21 cellular contexts compared by ENCODE assay signal in the genomic region with DNA sequence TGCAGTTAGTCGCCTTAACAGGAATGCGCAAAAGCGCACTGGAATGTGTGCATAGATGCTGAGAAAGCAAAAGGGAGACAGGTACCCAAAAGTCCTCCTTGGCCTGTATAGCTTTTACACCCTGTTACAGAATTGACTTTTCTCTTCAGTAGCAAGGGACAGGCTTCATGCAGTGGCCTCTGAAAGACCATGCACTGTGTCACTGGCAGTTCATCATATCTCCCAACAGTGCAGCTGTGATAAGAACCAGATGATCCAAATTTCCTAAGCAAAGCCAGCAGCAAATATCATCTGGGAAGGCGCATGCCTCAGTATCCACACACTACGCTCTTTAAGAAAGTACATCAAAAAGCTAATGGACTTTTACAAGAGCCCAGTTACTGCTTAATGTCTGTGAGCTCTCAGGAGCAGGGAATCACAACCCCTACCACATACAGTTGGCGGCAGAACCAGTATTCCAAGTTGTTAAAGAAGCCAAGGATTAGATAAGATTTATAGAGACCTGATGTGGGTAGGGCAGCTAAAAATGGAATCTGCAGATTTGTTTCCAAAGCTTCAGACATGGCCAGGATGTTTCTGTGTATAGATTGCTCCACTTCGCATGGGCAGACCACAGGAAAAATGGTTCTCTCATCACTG. TPM values are rescaled to one million over a fixed set of nuclear protein-coding genes. Genes with fewer than 3 reads are reported as not detected.
DNase-seq lines count a peak whose midpoint lies in the region; ATAC-seq and TF ChIP-seq lines count a peak whose summit lies in the region.
"Had no signal": no experiment of that assay in that cellular context is flagged by ENCODE, and none has a peak within 500 bp of the region (broad histone marks: within the 10 kb centered on the region; RNA-seq: fewer than 3 reads in every experiment).

No MANE protein-coding gene starts in this region.

- H2AFZ ChIP-seq in hepatocyte, result no peak overlapping the region

- H3K27ac ChIP-seq in right cardiac atrium (ENCODE audit: low read length), result no peak overlapping the region
- no peak overlapping the region for H3K27ac ChIP-seq in hepatocyte
- H3K27ac ChIP-seq in prostate gland, result no peak overlapping the region
- H3K27ac ChIP-seq: A549, Peyer's patch, SK-N-MC had no signal

- H3K36me3 ChIP-seq in hepatocyte (replicated peaks; ENCODE audit: insufficient read depth, low read depth) (no peaks in the 10 kb centered on the region), prostate gland (no peaks in the 10 kb centered on the region)
- H3K36me3 ChIP-seq: Peyer's patch had no signal

- H3K27me3 ChIP-seq in right cardiac atrium (ENCODE audit: control insufficient read depth, insufficient read depth), result no peaks in the 10 kb centered on the region
- H3K27me3 ChIP-seq in hepatocyte, result no peaks in the 10 kb centered on the region
- no peaks in the 10 kb centered on the region for H3K27me3 ChIP-seq in prostate gland (replicated peaks; ENCODE audit: insufficient read depth)
- H3K27me3 ChIP-seq: Peyer's patch had no signal

- 74% methylated on average over 7 of the region's 7 CpGs for WGBS in right cardiac atrium
- WGBS in hepatocyte (ENCODE audit: low lambda C conversion rate, missing lambda C conversion rate), result 57% methylated on average over 7 of the region's 7 CpGs
- WGBS in prostate gland, result 75% methylated on average over 7 of the region's 7 CpGs

- no peak for TF ChIP-seq POLR2A in prostate gland (IDR thresholded peaks at IDR 0.05)

- intact Hi-C loops in left ventricle myocardium superior (cut with micrococcal nuclease), result no loop called here
- intact Hi-C loops in right cardiac atrium (cut with DNase I), result no loop called here
- intact Hi-C loops in prostate gland (cut with DNase I), result no loop called here

- peak; percentile 26 for ATAC-seq in left ventricle myocardium superior
- no peak for ATAC-seq in right cardiac atrium
- no peak for ATAC-seq in GM21619 (IDR thresholded peaks at IDR 0.05; ENCODE audit: unreplicated experiment)
- no peak for ATAC-seq in HG03521 (IDR thresholded peaks at IDR 0.05; ENCODE audit: unreplicated experiment)
- no peak for ATAC-seq in GM18519 (IDR thresholded peaks at IDR 0.05; ENCODE audit: low FRiP score, unreplicated experiment)
- ATAC-seq: A549, Right ventricle myocardium inferior had no signal

- H3K4me3 ChIP-seq in right cardiac atrium (ENCODE audit: low read length) (no peak overlapping the region), hepatocyte (no peak overlapping the region), prostate gland (no peak overlapping the region)
- H3K4me3 ChIP-seq: A549, Peyer's patch, SK-N-MC had no signal

- no peak for DNase-seq in left ventricle myocardium superior
- DNase-seq in right cardiac atrium, result no peak
- DNase-seq in hepatocyte (ENCODE audit: low spot score), result no peak
- DNase-seq in prostate gland (ENCODE audit: low spot score), result peak; percentile 30
- DNase-seq: CD4-positive, alpha-beta T cell; GDM1; KG1; MV-4-11; NCI-H1436; NCI-H1930; NCI-H446; NCI-H526 treated with DMSO at 0.1 percent for 48 hours; NK-92 treated with Interleukin-12 subunit alpha and Interleukin-12 subunit beta, amount 100 ng/mL, for 24 hours; Peyer's patch had no signal

- no peaks in the 10 kb centered on the region for H4K20me1 ChIP-seq in hepatocyte (ENCODE audit: insufficient read depth, poor library complexity, severe bottlenecking)

- H3K9me2 ChIP-seq in hepatocyte (replicated peaks; ENCODE audit: insufficient read depth), result no peaks in the 10 kb centered on the region

- H3K4me2 ChIP-seq in hepatocyte, result peak overlapping the region; percentile 4
- H3K4me2 ChIP-seq: A549 had no signal

- TF ChIP-seq CTCF in hepatocyte (IDR thresholded peaks at IDR 0.05; ENCODE audit: poor library complexity), result no peak
- no peak for TF ChIP-seq CTCF in prostate gland (IDR thresholded peaks at IDR 0.05)

- no peaks in the 10 kb centered on the region for H3K9me3 ChIP-seq in right cardiac atrium (ENCODE audit: control insufficient read depth, low read length)
- H3K9me3 ChIP-seq in hepatocyte (ENCODE audit: low read depth), result no peaks in the 10 kb centered on the region
- H3K9me3 ChIP-seq in prostate gland, result no peaks in the 10 kb centered on the region
- H3K9me3 ChIP-seq: A549, Peyer's patch had no signal

- no peaks in the 10 kb centered on the region for H3K79me2 ChIP-seq in hepatocyte

- H3K4me1 ChIP-seq in right cardiac atrium (ENCODE audit: control insufficient read depth, insufficient read depth, low read length), result no peaks in the 10 kb centered on the region
- peaks cover 6% of the 10 kb centered on the region for H3K4me1 ChIP-seq in hepatocyte (ENCODE audit: insufficient read depth)
- H3K4me1 ChIP-seq in prostate gland (replicated peaks), result no peaks in the 10 kb centered on the region
- H3K4me1 ChIP-seq: A549, Peyer's patch had no signal

RNA-seq across cellular contexts. Expression of a gene that starts 25.1 kb away (rescaled TPM):
- total RNA-seq in left ventricle myocardium superior (0.97 TPM), right cardiac atrium (1 to 10 TPM; 2.2 to 5.0 (median 4.0) TPM), hepatocyte (18.2 and 24.0 TPM in 2 replicates), prostate gland (10 to 100 TPM in 1 of 2 donors, 1 to 10 TPM in 1; 9.8 to 18.1 TPM)
- polyA plus RNA-seq in right cardiac atrium (1.2 TPM), hepatocyte (7.1 and 7.2 TPM in 2 replicates)
- total RNA-seq: CD4-positive, alpha-beta T cell; HT-29 had no signal
